10 cellular contexts compared by ENCODE assay signal in genomic region chr11:113806403-113806802, GRCh38. TPM values are rescaled to one million over a fixed set of nuclear protein-coding genes. Genes with fewer than 3 reads are reported as not detected.
DNase-seq lines count a peak whose midpoint lies in the region; TF ChIP-seq lines count a peak whose summit lies in the region.
"Had no signal": no experiment of that assay in that cellular context is flagged by ENCODE, and none has a peak within 500 bp of the region (broad histone marks: within the 10 kb centered on the region; RNA-seq: fewer than 3 reads in every experiment).

No MANE protein-coding gene starts in this region.

- H3K18ac ChIP-seq in H9 (ENCODE audit: insufficient read length, low read depth, low read length): no peak overlapping the region

- no peaks in the 10 kb centered on the region for H3K79me1 ChIP-seq in H9 (ENCODE audit: insufficient read depth, low read depth, low read length, poor library complexity, severe bottlenecking)

- H4K91ac ChIP-seq in H9 (ENCODE audit: insufficient read length, low read depth, low read length): no peak overlapping the region

- H3K9me3 Mint-ChIP-seq in H9 (no peaks in the 10 kb centered on the region), mesothelial cell of epicardium (no peaks in the 10 kb centered on the region)

- no peak overlapping the region for H3K56ac ChIP-seq in H9 (ENCODE audit: insufficient read length, low read depth, low read length)

- H3F3A ChIP-seq in smooth muscle cell (ENCODE audit: low read depth): no peaks in the 10 kb centered on the region

- no peak overlapping the region for H3K4ac ChIP-seq in H9 (ENCODE audit: low read depth, low read length)

- peak; percentile 82 for TF ChIP-seq CTCF in H9 (conservative IDR thresholded peaks at IDR 0.05)
- peak; percentile 54 for TF ChIP-seq CTCF in fibroblast of villous mesenchyme (IDR thresholded peaks at IDR 0.05; ENCODE audit: insufficient read depth, low read depth, low read length)
- peak; percentile 35 for TF ChIP-seq CTCF in smooth muscle cell (IDR thresholded peaks at IDR 0.05; ENCODE audit: borderline replicate concordance, insufficient read depth, poor library complexity, severe bottlenecking)
- no peak for TF ChIP-seq CTCF in mesothelial cell of epicardium (IDR thresholded peaks at IDR 0.05; ENCODE audit: unreplicated experiment)

- H3K27ac Mint-ChIP-seq in H9: no peak overlapping the region
- H3K27ac Mint-ChIP-seq in mesothelial cell of epicardium: no peak overlapping the region

- no peaks in the 10 kb centered on the region for H3K27me3 ChIP-seq in H9 (ENCODE audit: insufficient read depth, low read length)
- no peaks in the 10 kb centered on the region for H3K27me3 ChIP-seq in smooth muscle cell (ENCODE audit: low read depth)

- no peak overlapping the region for H2BK12ac ChIP-seq in H9 (ENCODE audit: insufficient read length, low read depth, low read length)

- H3K4me2 ChIP-seq in H9 (ENCODE audit: insufficient read depth, insufficient read length, low read length) (no peak overlapping the region), smooth muscle cell (no peak overlapping the region)

- no peak overlapping the region for H2BK5ac ChIP-seq in H9 (ENCODE audit: insufficient read length, low read length)

- WGBS in H9 (ENCODE audit: extremely low coverage, insufficient read length, low lambda C conversion rate): no CpG with 5 or more reads among the region's 2 CpGs
- WGBS in smooth muscle cell (ENCODE audit: low lambda C conversion rate): 86% methylated on average over 2 of the region's 2 CpGs

- DNase-seq in EH (ENCODE audit: low read depth): peak; percentile 43
- DNase-seq in H9: peak; percentile 68
- DNase-seq in RPMI7951 (ENCODE audit: low read depth): peak; percentile 21
- DNase-seq in fibroblast of villous mesenchyme (ENCODE audit: low read depth): peak; percentile 41
- no peak for DNase-seq in smooth muscle cell (lab: John Stamatoyannopoulos, UW; ENCODE audit: unreplicated experiment)
- DNase-seq in stimulated activated CD4-positive, alpha-beta T cell treated with anti-CD3 and anti-CD28 coated beads, Interleukin-2, amount 100 ng/mL, for 48 hours: no peak
- DNase-seq in mesothelial cell of epicardium (ENCODE audit: low spot score in 2 of 2, unreplicated experiment in 2 of 2): no peak
- DNase-seq in activated CD4-positive, alpha-beta T cell treated with anti-CD3 and anti-CD28 coated beads, Interleukin-2, amount 50 U/mL, for 48 hours: no peak

- H3K4me1 Mint-ChIP-seq in H9 (no peaks in the 10 kb centered on the region), mesothelial cell of epicardium (no peaks in the 10 kb centered on the region)

- H3K4me1 ChIP-seq in H9 (ENCODE audit: insufficient read depth, low read length): no peaks in the 10 kb centered on the region
- no peaks in the 10 kb centered on the region for H3K4me1 ChIP-seq in smooth muscle cell (ENCODE audit: low read depth)

- no peak overlapping the region for H3K23ac ChIP-seq in H9 (ENCODE audit: insufficient read length, low read depth, low read length)

- no peak overlapping the region for H4K8ac ChIP-seq in H9 (replicated peaks; ENCODE audit: insufficient read length, low read depth, low read length)

- no peak overlapping the region for H2BK120ac ChIP-seq in H9 (ENCODE audit: low read depth, low read length, poor library complexity, severe bottlenecking)

- no peak overlapping the region for H3T11ph ChIP-seq in H9 (ENCODE audit: low read length)

- H3K4me3 ChIP-seq in fibroblast of villous mesenchyme (ENCODE audit: low read depth, low read length): no peak overlapping the region
- H3K4me3 ChIP-seq in smooth muscle cell: no peak overlapping the region
- H3K4me3 ChIP-seq: skin epidermis had no signal

- no peaks in the 10 kb centered on the region for H4K20me1 ChIP-seq in H9 (ENCODE audit: control insufficient read depth, insufficient read depth, insufficient read length)
- H4K20me1 ChIP-seq in smooth muscle cell (ENCODE audit: low read depth): no peaks in the 10 kb centered on the region

- H3K27ac ChIP-seq in H9 (ENCODE audit: insufficient read length, low read depth, low read length): no peak overlapping the region
- no peak overlapping the region for H3K27ac ChIP-seq in smooth muscle cell (ENCODE audit: low read depth)
- H3K27ac ChIP-seq: skin epidermis had no signal

- H2BK20ac ChIP-seq in H9 (ENCODE audit: low read depth, low read length, poor library complexity, severe bottlenecking): no peak overlapping the region

- H3K23me2 ChIP-seq in H9 (ENCODE audit: insufficient read length, low read depth, low read length, poor library complexity, severe bottlenecking): no peaks in the 10 kb centered on the region

- peaks cover 15% of the 10 kb centered on the region for H3K36me3 ChIP-seq in smooth muscle cell (ENCODE audit: low read depth)

- no peak overlapping the region for H4K5ac ChIP-seq in H9 (ENCODE audit: insufficient read length, low read depth, low read length)

- H3K9ac ChIP-seq in H9 (ENCODE audit: extremely low read depth, insufficient read length, low read length) (no peak overlapping the region), smooth muscle cell (ENCODE audit: low read depth) (no peak overlapping the region)

- no peak overlapping the region; a peak in 1 of 5 replicates for H3K4me3 Mint-ChIP-seq in H9
- H3K4me3 Mint-ChIP-seq in mesothelial cell of epicardium: no peak overlapping the region

- H2AFZ ChIP-seq in H9 (ENCODE audit: low read length) (no peak overlapping the region), smooth muscle cell (ENCODE audit: low read depth) (no peak overlapping the region)

- H3K9me3 ChIP-seq in H9 (ENCODE audit: control insufficient read depth, low read depth, low read length): no peaks in the 10 kb centered on the region
- no peaks in the 10 kb centered on the region for H3K9me3 ChIP-seq in smooth muscle cell (replicated peaks; ENCODE audit: low read depth)

- H3K79me2 ChIP-seq in H9 (ENCODE audit: insufficient read depth, low read length): no peaks in the 10 kb centered on the region
- no peaks in the 10 kb centered on the region for H3K79me2 ChIP-seq in smooth muscle cell (ENCODE audit: low read depth)

- no peak overlapping the region for H2BK15ac ChIP-seq in H9 (ENCODE audit: low read depth, low read length)

- H3K27me3 Mint-ChIP-seq in H9 (ENCODE audit: low read depth): no peaks in the 10 kb centered on the region
- no peaks in the 10 kb centered on the region for H3K27me3 Mint-ChIP-seq in mesothelial cell of epicardium (ENCODE audit: low read depth)

- no peak overlapping the region for H2AK5ac ChIP-seq in H9 (ENCODE audit: insufficient read length, low read length)

- no peak overlapping the region for H3K14ac ChIP-seq in H9 (ENCODE audit: insufficient read depth, low read length)

- H3K36me3 Mint-ChIP-seq in H9 (ENCODE audit: insufficient read depth in 1 of 3, low read depth in 3 of 3) (peaks cover 44 to 95% (median 74%) of the 10 kb centered on the region in 3 experiments; a peak in 6 of 7 replicates), mesothelial cell of epicardium (peaks cover 46% of the 10 kb centered on the region)

RNA-seq across cellular contexts. Expression of gene CLDN25, which starts 26.8 kb away (rescaled TPM):
- total RNA-seq in H9 (2021) (not detected in 2 replicates), fibroblast of villous mesenchyme (not detected in 2 replicates), smooth muscle cell (not detected in 2 replicates), mesothelial cell of epicardium (not detected in 3 replicates)
- not detected in 2 replicates for total RNA-seq in RPMI7951 (2014; rRNA removed; shearing (Covaris generic))
- not detected in 2 replicates for polyA plus RNA-seq in smooth muscle cell
- total RNA-seq: T-helper 2 cell treated with Interferon-gamma antibody and Interleukin-4, amounts not matched to agents 100 ng/mL and 5 ng/mL, for 36 hours had no signal

RNA-seq across cellular contexts. Expression of gene ZW10, which starts 32.9 kb away (rescaled TPM):
- total RNA-seq in H9 (2021): 23.6 and 26.0 TPM in 2 replicates
- 39.4 and 46.1 TPM in 2 replicates for total RNA-seq in RPMI7951 (2014; rRNA removed; shearing (Covaris generic))
- total RNA-seq in fibroblast of villous mesenchyme: 18.0 and 23.7 TPM in 2 replicates
- 20.7 and 23.0 TPM in 2 replicates for total RNA-seq in smooth muscle cell
- polyA plus RNA-seq in smooth muscle cell: 15.4 and 15.6 TPM in 2 replicates
- total RNA-seq in mesothelial cell of epicardium: 18.6 to 19.6 TPM (median 18.7 TPM) in 3 replicates

Comparison
In these comparisons a context has a peak if more than half of its experiments do, and no peak if none do; other contexts are left out.
1. DNase-seq: peak in EH (single experiment), H9 (single experiment), RPMI7951 (single experiment) and fibroblast of villous mesenchyme (single experiment); none in smooth muscle cell (single experiment), stimulated activated CD4-positive, alpha-beta T cell treated with anti-CD3 and anti-CD28 coated beads, Interleukin-2, amount 100 ng/mL, for 48 hours (0 of 2), mesothelial cell of epicardium (0 of 2) and activated CD4-positive, alpha-beta T cell treated with anti-CD3 and anti-CD28 coated beads, Interleukin-2, amount 50 U/mL, for 48 hours (0 of 2).